ENCODE assay signal across 22 cellular contexts in the genomic region with DNA sequence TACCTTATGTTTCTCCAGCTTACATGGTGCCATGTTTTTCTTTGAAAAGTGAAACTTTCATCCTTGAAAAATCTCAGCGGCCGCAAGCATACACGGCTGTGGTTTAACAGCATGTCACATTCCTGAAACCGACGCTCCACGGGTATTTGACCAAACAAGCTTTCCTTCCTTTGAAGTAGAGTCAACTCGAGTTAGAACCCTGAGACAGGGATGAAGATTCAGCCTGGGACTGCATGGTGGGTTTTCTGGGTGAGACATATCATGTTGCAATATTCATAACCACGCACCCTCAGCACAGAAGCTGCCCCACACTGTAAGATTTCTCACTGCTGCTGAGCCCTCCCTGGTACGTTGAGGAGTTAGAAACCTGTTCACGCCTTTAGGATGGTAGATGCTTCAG. TPM values are rescaled to one million over a fixed set of nuclear protein-coding genes. Genes with fewer than 3 reads are reported as not detected.
DNase-seq lines count a peak whose midpoint lies in the region; ATAC-seq and TF ChIP-seq lines count a peak whose summit lies in the region.
"Had no signal": no experiment of that assay in that cellular context is flagged by ENCODE, and none has a peak within 500 bp of the region (broad histone marks: within the 10 kb centered on the region; RNA-seq: fewer than 3 reads in every experiment).

No MANE protein-coding gene starts in this region.

- POLR2A ChIA-PET in GM10248 (lab: Yijun Ruan, JAX): no interaction called here

- peak overlapping the region; percentile 9 for H2AFZ ChIP-seq in osteoblast (ENCODE audit: low read length)

- H3K36me3 ChIP-seq in SJSA1 (no peaks in the 10 kb centered on the region), osteoblast (ENCODE audit: insufficient read depth, low read length) (no peaks in the 10 kb centered on the region)
- H3K36me3 ChIP-seq: left lung, suprapubic skin had no signal

- peak overlapping the region; percentile 44 for H3K4me2 ChIP-seq in osteoblast (ENCODE audit: insufficient read depth, low read length)

- no peaks in the 10 kb centered on the region for H4K20me1 ChIP-seq in osteoblast (ENCODE audit: insufficient read depth, low read length)

- H3K9me3 ChIP-seq in SJSA1 (replicated peaks): no peaks in the 10 kb centered on the region
- no peaks in the 10 kb centered on the region for H3K9me3 ChIP-seq in osteoblast (ENCODE audit: low read depth, low read length)
- H3K9me3 ChIP-seq: left lung, suprapubic skin had no signal

- CTCF ChIA-PET in GM10248 (lab: Yijun Ruan, JAX): interaction anchor here (1.0 to 2.5 kb wide), 5 partner anchors 8 to 271 kb away, joined by 3 to 13 read pairs (median 4); no protein-coding TSS in a partner anchor

- no peak for TF ChIP-seq CTCF in GM10248 (IDR thresholded peaks at IDR 0.05; ENCODE audit: control extremely low read depth, extremely low read depth, low read depth, missing control alignments)
- TF ChIP-seq CTCF in fibroblast of villous mesenchyme (IDR thresholded peaks at IDR 0.05; ENCODE audit: insufficient read depth, low read depth, low read length): no peak
- TF ChIP-seq CTCF in osteoblast (IDR thresholded peaks at IDR 0.05; ENCODE audit: extremely low read depth, low read depth, low read length): no peak

- H3K4me3 ChIP-seq in SJSA1 (no peak overlapping the region), fibroblast of villous mesenchyme (ENCODE audit: low read depth, low read length) (no peak overlapping the region), osteoblast (ENCODE audit: insufficient read depth, low read length) (no peak overlapping the region)
- H3K4me3 ChIP-seq: left lung, suprapubic skin had no signal

- no peak overlapping the region for H3K27ac ChIP-seq in SJSA1
- H3K27ac ChIP-seq in osteoblast (ENCODE audit: low read depth, low read length): no peak overlapping the region
- H3K27ac ChIP-seq: left lung, RWPE1, suprapubic skin had no signal

- H3K27me3 ChIP-seq in SJSA1 (replicated peaks) (no peaks in the 10 kb centered on the region), osteoblast (ENCODE audit: insufficient read depth, low read length) (peaks cover 4% of the 10 kb centered on the region)

- H3K79me2 ChIP-seq in osteoblast (ENCODE audit: insufficient read depth, low read length): no peaks in the 10 kb centered on the region

- H3K4me1 ChIP-seq in SJSA1 (replicated peaks) (peaks cover 57% of the 10 kb centered on the region), osteoblast (ENCODE audit: insufficient read depth, low read length) (peaks cover 23% of the 10 kb centered on the region)
- H3K4me1 ChIP-seq: suprapubic skin had no signal

- DNase-seq in GM10248 (ENCODE audit: extremely low spot score) (peak; percentile 2), SJSA1 (ENCODE audit: low read depth in 1 of 2, low spot score in 2 of 2) (peak; percentile 64 to 65), fibroblast of villous mesenchyme (ENCODE audit: low read depth) (peak; percentile 15), osteoblast (ENCODE audit: insufficient read length, low spot score, missing footprints) (peak; percentile 77), ecto neural progenitor cell (ENCODE audit: low spot score) (no peak), EL (no peak)
- DNase-seq: activated CD4-positive, alpha-beta memory T cell treated with anti-CD3 and anti-CD28 coated beads, Interleukin-2, amount 10 ng/mL, durations not matched to agents 7 days and 5 days; activated naive CD4-positive, alpha-beta T cell treated with Interleukin-2 at 50 U/mL for 16 hours; anterior cingulate cortex; left lung; NCI-H187; stimulated activated CD4-positive, alpha-beta T cell treated with anti-CD3 and anti-CD28 coated beads, Interleukin-2, amount 100 ng/mL, for 24 hours; T1000 had no signal

- ATAC-seq in GM21786 (IDR thresholded peaks at IDR 0.05; ENCODE audit: unreplicated experiment) (no peak), HG03159 (IDR thresholded peaks at IDR 0.05; ENCODE audit: unreplicated experiment) (no peak)
- ATAC-seq: left lung; stimulated activated effector memory CD8-positive, alpha-beta T cell treated with anti-CD3 and anti-CD28 coated beads, Interleukin-12 subunit alpha, Interleukin-12 subunit beta, amount 100 ng/mL, for 72 hours had no signal

RNA-seq across cellular contexts. Expression of a gene that starts 8.1 kb away (rescaled TPM):
- total RNA-seq in SJSA1 (2014; rRNA removed; shearing (Covaris generic)): 1.2 and 1.7 TPM in 2 replicates
- total RNA-seq in fibroblast of villous mesenchyme: under 0.01 TPM in 1 of 2 replicates, not detected in the other
- total RNA-seq in osteoblast: not detected in 2 replicates
- total RNA-seq: activated CD4-positive, alpha-beta memory T cell treated with anti-CD3 and anti-CD28 coated beads, Interleukin-2, amount 10 ng/mL, durations not matched to agents 7 days and 5 days; H4; mononuclear cell had no signal

RNA-seq across cellular contexts. Expression of a gene that starts 21.2 kb away (rescaled TPM):
- not detected in 2 replicates for total RNA-seq in SJSA1 (2014; rRNA removed; shearing (Covaris generic))
- total RNA-seq in fibroblast of villous mesenchyme: not detected in 2 replicates
- under 0.01 TPM in 2 replicates for total RNA-seq in osteoblast
- total RNA-seq: activated CD4-positive, alpha-beta memory T cell treated with anti-CD3 and anti-CD28 coated beads, Interleukin-2, amount 10 ng/mL, durations not matched to agents 7 days and 5 days; G401; H4; mononuclear cell; skeletal muscle tissue had no signal

Comparison
In these comparisons a context has a peak if more than half of its experiments do, and no peak if none do; other contexts are left out.
1. DNase-seq: peak in GM10248 (single experiment), SJSA1 (2 of 2), fibroblast of villous mesenchyme (single experiment) and osteoblast (single experiment); none in ecto neural progenitor cell (single experiment) and EL (single experiment).